Comparison of ENCODE assay signal across 9 cellular contexts in the genomic region with DNA sequence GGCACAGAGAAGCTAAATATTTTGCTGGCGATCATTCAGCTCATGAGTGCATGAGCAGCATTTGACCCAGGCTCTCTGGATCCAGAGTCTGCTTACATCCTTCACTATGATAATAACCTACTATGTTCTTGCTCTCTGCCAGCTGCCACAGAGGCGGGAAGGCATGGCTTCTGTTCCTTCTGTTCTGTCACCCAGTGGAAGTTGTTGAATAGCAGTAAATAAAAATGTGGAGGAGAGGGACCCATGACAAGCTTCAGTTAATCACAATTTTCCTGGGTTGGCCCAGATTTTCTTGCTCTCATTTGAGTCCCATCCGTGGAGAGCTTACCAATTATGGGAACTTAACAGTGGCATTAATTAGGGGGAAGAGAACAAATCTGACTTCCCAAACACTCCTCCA.
"Had no signal": no experiment of that assay in that cellular context is flagged by ENCODE, and none has a peak within 500 bp of the region (broad histone marks: within the 10 kb centered on the region; RNA-seq: fewer than 3 reads in every experiment).

No MANE protein-coding gene starts in this region.

- H3K4me3 ChIP-seq: GM23338 had no signal

- FAIRE-seq: H1, H54, HepG2 had no signal

- DNase-seq: H9, HFFc6, KG1 had no signal

- H2AFZ ChIP-seq: GM23338 had no signal

- ATAC-seq: GM23338, HCT116, HepG2 had no signal

- H3K27ac ChIP-seq: HL-60 had no signal

- H3K4me2 ChIP-seq: GM23338 had no signal
